30 cellular contexts compared by ENCODE assay signal in the genomic region with DNA sequence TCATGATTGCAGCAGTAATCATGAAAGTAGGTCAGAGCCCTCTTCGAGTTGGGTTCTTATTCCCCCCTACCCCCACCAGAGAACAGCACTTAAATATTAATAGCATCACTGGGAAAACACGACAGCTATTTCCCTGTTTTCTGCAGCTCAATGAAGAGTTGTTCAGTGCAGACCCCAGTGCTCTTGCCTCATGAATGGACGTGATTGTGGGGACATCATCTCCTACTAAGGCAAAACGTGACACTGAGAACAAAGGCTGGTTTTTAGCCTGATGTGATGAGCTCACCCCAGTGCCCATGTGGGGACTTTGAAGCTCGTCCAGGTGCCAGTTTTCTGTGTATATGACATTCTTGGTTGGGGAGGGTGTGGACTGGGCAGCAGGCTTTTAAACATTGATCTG.
DNase-seq lines count a peak whose midpoint lies in the region; ATAC-seq and TF ChIP-seq lines count a peak whose summit lies in the region.
"Had no signal": no experiment of that assay in that cellular context is flagged by ENCODE, and none has a peak within 500 bp of the region (broad histone marks: within the 10 kb centered on the region; RNA-seq: fewer than 3 reads in every experiment).

No MANE protein-coding gene starts in this region.

- H3K27ac ChIP-seq in endodermal cell (ENCODE audit: low read depth, low read length): peak overlapping the region; percentile 48
- H3K27ac ChIP-seq in tibial nerve: peak overlapping the region in 3 of 4 donors; percentile 28 to 82 (median 76)
- H3K27ac ChIP-seq: cardiac muscle cell, esophagus squamous epithelium, gastrocnemius medialis, HL-60, lower lobe of right lung, PC-9, prostate gland, tibial artery had no signal

- H3K4me1 Mint-ChIP-seq in endodermal cell: no peaks in the 10 kb centered on the region
- H3K4me1 Mint-ChIP-seq in neural crest cell: peaks cover 76% of the 10 kb centered on the region
- no peaks in the 10 kb centered on the region for H3K4me1 Mint-ChIP-seq in activated naive CD8-positive, alpha-beta T cell treated with anti-CD3 and anti-CD28 coated beads for 36 hours
- H3K4me1 Mint-ChIP-seq: activated CD4-positive, alpha-beta T cell treated with anti-CD3 and anti-CD28 coated beads, Interleukin-2, amount 10 ng/mL, durations not matched to agents 7 days and 5 days; CD4-positive, CD25-positive, alpha-beta regulatory T cell; nephron progenitor cell; stimulated activated naive CD8-positive, alpha-beta T cell treated with anti-CD3 and anti-CD28 coated beads, Interleukin-15, amount 100 ng/mL, for 72 hours; WTC11 had no signal

- H3K4me3 Mint-ChIP-seq in endodermal cell: no peak overlapping the region
- H3K4me3 Mint-ChIP-seq in neural crest cell: peak overlapping the region; percentile 74
- H3K4me3 Mint-ChIP-seq in activated naive CD8-positive, alpha-beta T cell treated with anti-CD3 and anti-CD28 coated beads for 36 hours: no peak overlapping the region
- H3K4me3 Mint-ChIP-seq: activated CD4-positive, alpha-beta T cell treated with anti-CD3 and anti-CD28 coated beads, Interleukin-2, amount 10 ng/mL, durations not matched to agents 7 days and 5 days; activated T-cell treated with anti-CD3 and anti-CD28 coated beads, Interleukin-2, amount 50 U/mL, for 4 hours; CD4-positive, CD25-positive, alpha-beta regulatory T cell; dendritic cell treated with granulocyte-macrophage colony-stimulating factor and Interleukin-4, amounts not matched to agents 40 ng/mL and 50 ng/mL, for 4 days; nephron progenitor cell; stimulated activated naive CD8-positive, alpha-beta T cell treated with anti-CD3 and anti-CD28 coated beads, Interleukin-15, amount 100 ng/mL, for 72 hours; WTC11 had no signal

- intact Hi-C loops in left ventricle myocardium superior (cut with micrococcal nuclease): no loop called here
- intact Hi-C loops in left cardiac atrium (cut with DNase I): no loop called here

- TF ChIP-seq EP300 in tibial nerve (IDR thresholded peaks at IDR 0.05): peak in 1 of 2 donors; percentile 77

- H3K9ac ChIP-seq in endodermal cell (ENCODE audit: extremely low read depth, low read length, poor library complexity, severe bottlenecking): no peak overlapping the region

- peaks cover 12% of the 10 kb centered on the region for H3K9me3 ChIP-seq in endodermal cell (ENCODE audit: control insufficient read depth, low read length)
- no peaks in the 10 kb centered on the region for H3K9me3 ChIP-seq in tibial nerve
- H3K9me3 ChIP-seq: esophagus squamous epithelium, gastrocnemius medialis, lower lobe of right lung, prostate gland, tibial artery had no signal

- H3K36me3 ChIP-seq in endodermal cell (ENCODE audit: control insufficient read depth, insufficient read depth, low read length) (no peaks in the 10 kb centered on the region), tibial nerve (no peaks in the 10 kb centered on the region)
- H3K36me3 ChIP-seq: cardiac muscle cell, esophagus squamous epithelium, gastrocnemius medialis, lower lobe of right lung, prostate gland, tibial artery had no signal

- H3K4me1 ChIP-seq in endodermal cell (ENCODE audit: control insufficient read depth, insufficient read depth, low read length): no peaks in the 10 kb centered on the region
- peaks cover 0 to 13% (median 2%) of the 10 kb centered on the region in 4 donors for H3K4me1 ChIP-seq in tibial nerve
- H3K4me1 ChIP-seq: esophagus squamous epithelium, gastrocnemius medialis, lower lobe of right lung, prostate gland, tibial artery had no signal

- peak; percentile 27 for ATAC-seq in left ventricle myocardium superior
- no peak for ATAC-seq in left cardiac atrium
- ATAC-seq in HG02981 (IDR thresholded peaks at IDR 0.05; ENCODE audit: unreplicated experiment): no peak
- ATAC-seq: activated T-cell treated with anti-CD3 and anti-CD28 coated beads, Interleukin-2, amount 50 U/mL, for 4 hours; gastrocnemius medialis; GM12878; HCT116; lower lobe of right lung; stimulated activated naive CD8-positive, alpha-beta T cell treated with anti-CD3 and anti-CD28 coated beads, Interleukin-15, amount 100 ng/mL, for 72 hours; WTC11 had no signal

- no peak for DNase-seq in left ventricle myocardium superior
- no peak for DNase-seq in left cardiac atrium
- no peak for DNase-seq in endodermal cell
- peak; percentile 9 for DNase-seq in neural crest cell (ENCODE audit: low read depth, low spot score)
- DNase-seq in tibial nerve (ENCODE audit: low spot score in 2 of 2): no peak
- DNase-seq in activated naive CD8-positive, alpha-beta T cell treated with anti-CD3 and anti-CD28 coated beads for 36 hours: no peak
- DNase-seq in stimulated activated naive CD4-positive, alpha-beta T cell treated with Interleukin-2 at 50 U/mL for 16 hours (lab: John Stamatoyannopoulos, UW): no peak
- DNase-seq: activated CD4-positive, alpha-beta T cell treated with anti-CD3 and anti-CD28 coated beads, Interleukin-2, amount 10 ng/mL, durations not matched to agents 7 days and 5 days; activated naive CD4-positive, alpha-beta T cell treated with Interleukin-2 at 50 U/mL for 16 hours; activated T-cell treated with anti-CD3 and anti-CD28 coated beads, Interleukin-2, amount 50 U/mL, for 4 hours; CD4-positive, CD25-positive, alpha-beta regulatory T cell; esophagus squamous epithelium; gastrocnemius medialis; lower lobe of right lung; NCI-H146; NCI-H510A; nephron progenitor cell; NK-92 treated with Interleukin-12 subunit alpha and Interleukin-12 subunit beta, amount 100 ng/mL, for 24 hours; PC-9; Right ventricle myocardium superior; stimulated activated naive CD8-positive, alpha-beta T cell treated with anti-CD3 and anti-CD28 coated beads, Interleukin-15, amount 100 ng/mL, for 72 hours; tibial artery had no signal

- H3K27ac Mint-ChIP-seq in endodermal cell (no peak overlapping the region), neural crest cell (ENCODE audit: unreplicated experiment) (peak overlapping the region; percentile 98)
- no peak overlapping the region for H3K27ac Mint-ChIP-seq in activated naive CD8-positive, alpha-beta T cell treated with anti-CD3 and anti-CD28 coated beads for 36 hours
- H3K27ac Mint-ChIP-seq: activated CD4-positive, alpha-beta T cell treated with anti-CD3 and anti-CD28 coated beads, Interleukin-2, amount 10 ng/mL, durations not matched to agents 7 days and 5 days; CD4-positive, CD25-positive, alpha-beta regulatory T cell; dendritic cell treated with granulocyte-macrophage colony-stimulating factor and Interleukin-4, amounts not matched to agents 40 ng/mL and 50 ng/mL, for 4 days; nephron progenitor cell; stimulated activated naive CD8-positive, alpha-beta T cell treated with anti-CD3 and anti-CD28 coated beads, Interleukin-15, amount 100 ng/mL, for 72 hours; WTC11 had no signal

- no peak for TF ChIP-seq POLR2A in tibial nerve (IDR thresholded peaks at IDR 0.05)

- H3K27me3 Mint-ChIP-seq in endodermal cell (ENCODE audit: insufficient read depth) (no peaks in the 10 kb centered on the region), neural crest cell (ENCODE audit: low read depth) (no peaks in the 10 kb centered on the region)
- H3K27me3 Mint-ChIP-seq in activated naive CD8-positive, alpha-beta T cell treated with anti-CD3 and anti-CD28 coated beads for 36 hours: peaks cover 5% of the 10 kb centered on the region
- H3K27me3 Mint-ChIP-seq: activated CD4-positive, alpha-beta T cell treated with anti-CD3 and anti-CD28 coated beads, Interleukin-2, amount 10 ng/mL, durations not matched to agents 7 days and 5 days; dendritic cell treated with granulocyte-macrophage colony-stimulating factor and Interleukin-4, amounts not matched to agents 40 ng/mL and 50 ng/mL, for 4 days had no signal

- no peak overlapping the region for H3K4me3 ChIP-seq in endodermal cell (ENCODE audit: low read length)
- H3K4me3 ChIP-seq in tibial nerve: no peak overlapping the region
- H3K4me3 ChIP-seq: cardiac muscle cell, esophagus squamous epithelium, gastrocnemius medialis, GM12878, lower lobe of right lung, PC-9, prostate gland, tibial artery had no signal

- 83 to 84% methylated on average over 3 to 5 of the region's 5 CpGs for WGBS in endodermal cell (ENCODE audit: insufficient coverage in 1 of 2, insufficient read length in 1 of 2), 2 experiments
- 26 to 31% methylated on average over 5 of the region's 5 CpGs for WGBS in tibial nerve, 2 donors

- no peaks in the 10 kb centered on the region for H3K27me3 ChIP-seq in endodermal cell (ENCODE audit: control insufficient read depth, insufficient read depth, low read length, poor library complexity, severe bottlenecking)
- no peaks in the 10 kb centered on the region for H3K27me3 ChIP-seq in tibial nerve
- H3K27me3 ChIP-seq: cardiac muscle cell, esophagus squamous epithelium, gastrocnemius medialis, tibial artery had no signal

- TF ChIP-seq CTCF in endodermal cell (conservative IDR thresholded peaks at IDR 0.05) (no peak), neural crest cell (conservative IDR thresholded peaks at IDR 0.05) (no peak), tibial nerve (IDR thresholded peaks at IDR 0.05) (no peak)

- H3K9me3 Mint-ChIP-seq in endodermal cell (peaks cover 8% of the 10 kb centered on the region), neural crest cell (peaks cover 2% of the 10 kb centered on the region)
- H3K9me3 Mint-ChIP-seq in activated naive CD8-positive, alpha-beta T cell treated with anti-CD3 and anti-CD28 coated beads for 36 hours: peaks cover 2% of the 10 kb centered on the region
- H3K9me3 Mint-ChIP-seq: activated CD4-positive, alpha-beta T cell treated with anti-CD3 and anti-CD28 coated beads, Interleukin-2, amount 10 ng/mL, durations not matched to agents 7 days and 5 days; dendritic cell treated with granulocyte-macrophage colony-stimulating factor and Interleukin-4, amounts not matched to agents 40 ng/mL and 50 ng/mL, for 4 days; nephron progenitor cell had no signal

- H3K36me3 Mint-ChIP-seq in endodermal cell (ENCODE audit: low read depth): no peaks in the 10 kb centered on the region
- peaks cover 30% of the 10 kb centered on the region for H3K36me3 Mint-ChIP-seq in neural crest cell (ENCODE audit: low read depth)
- no peaks in the 10 kb centered on the region for H3K36me3 Mint-ChIP-seq in activated naive CD8-positive, alpha-beta T cell treated with anti-CD3 and anti-CD28 coated beads for 36 hours
- H3K36me3 Mint-ChIP-seq: CD4-positive, CD25-positive, alpha-beta regulatory T cell had no signal
